Comparison of ENCODE assay signal across 8 cellular contexts in the genomic region with DNA sequence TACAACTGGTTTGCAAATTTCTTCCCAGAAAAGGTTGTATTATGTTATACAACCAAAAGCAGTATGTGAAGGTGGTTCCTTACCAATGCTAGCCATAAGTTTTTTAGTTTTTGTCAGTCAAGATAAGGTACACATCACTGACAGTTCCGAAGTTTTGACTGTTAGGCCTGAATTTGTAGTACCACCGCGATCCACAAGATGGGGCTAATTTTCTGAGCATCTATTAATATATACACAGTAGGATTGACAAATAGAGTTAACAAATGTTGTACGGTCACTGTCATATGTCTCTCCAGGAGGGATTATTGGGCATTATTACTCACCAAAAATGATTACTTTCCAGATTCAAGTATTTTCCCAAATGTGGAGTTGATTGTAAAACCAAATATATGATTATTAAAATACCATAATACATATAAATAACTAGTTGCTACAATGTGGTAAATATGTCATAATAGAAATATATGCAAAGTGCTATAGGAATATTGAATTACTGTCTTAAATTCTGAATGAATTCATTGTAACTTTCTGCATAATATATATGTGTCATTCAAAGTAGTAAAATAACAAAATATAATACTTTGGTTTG. TPM values are rescaled to one million over a fixed set of nuclear protein-coding genes. Genes with fewer than 3 reads are reported as not detected.
DNase-seq lines count a peak whose midpoint lies in the region; ATAC-seq and TF ChIP-seq lines count a peak whose summit lies in the region.

No MANE protein-coding gene starts in this region.

- POLR2A ChIA-PET in CD8-positive, alpha-beta T cell (lab: Charles Lee) = no interaction called here

- peaks cover 5% of the 10 kb centered on the region for H3F3A ChIP-seq in neural progenitor cell (ENCODE audit: low read depth)

- no peak overlapping the region for H3K4me3 Mint-ChIP-seq in CD8-positive, alpha-beta T cell
- H3K4me3 Mint-ChIP-seq in neural progenitor cell = no peak overlapping the region

- no peak for TF ChIP-seq POLR2A in uterus (IDR thresholded peaks at IDR 0.05)

- peak; percentile 67 for TF ChIP-seq CTCF in CD8-positive, alpha-beta T cell (IDR thresholded peaks at IDR 0.05)
- peak; percentile 81 to 83 for TF ChIP-seq CTCF in fibroblast of lung (conservative IDR thresholded peaks at IDR 0.05 in 1 of 2, IDR thresholded peaks at IDR 0.05 in 1 of 2; ENCODE audit: low read depth in 1 of 2, low read length in 2 of 2)
- peak; percentile 80 for TF ChIP-seq CTCF in neural progenitor cell (IDR thresholded peaks at IDR 0.05)
- TF ChIP-seq CTCF in uterus (IDR thresholded peaks at IDR 0.05) = peak; percentile 68 to 83 (median 74)

- CTCF ChIA-PET in CD8-positive, alpha-beta T cell (lab: Charles Lee) = interaction anchor here (0.7 kb wide), 2 partner anchors 8 to 440 kb away, joined by 3 read pairs; no protein-coding TSS in a partner anchor

- H3K9ac ChIP-seq in fibroblast of lung (ENCODE audit: insufficient read depth, low read length) (no peak overlapping the region), neural progenitor cell (no peak overlapping the region)

- no peaks in the 10 kb centered on the region for H3K79me2 ChIP-seq in fibroblast of lung (ENCODE audit: control insufficient read depth, insufficient read depth, low read length)
- no peaks in the 10 kb centered on the region for H3K79me2 ChIP-seq in neural progenitor cell (ENCODE audit: low read depth)

- peaks cover 18% of the 10 kb centered on the region for H3K36me3 Mint-ChIP-seq in CD8-positive, alpha-beta T cell
- peaks cover 12% of the 10 kb centered on the region for H3K36me3 Mint-ChIP-seq in neural progenitor cell

- no peaks in the 10 kb centered on the region for H3K9me3 Mint-ChIP-seq in CD8-positive, alpha-beta T cell
- H3K9me3 Mint-ChIP-seq in neural progenitor cell = no peaks in the 10 kb centered on the region

- no peak overlapping the region for H3K27ac Mint-ChIP-seq in CD8-positive, alpha-beta T cell
- H3K27ac Mint-ChIP-seq in neural progenitor cell = no peak overlapping the region

- H3K4me1 ChIP-seq in CD8-positive, alpha-beta T cell (ENCODE audit: insufficient read depth, low read length) = no peaks in the 10 kb centered on the region
- no peaks in the 10 kb centered on the region for H3K4me1 ChIP-seq in fibroblast of lung (ENCODE audit: control insufficient read depth, extremely low read depth, insufficient read depth, low read length)
- H3K4me1 ChIP-seq in neural progenitor cell = no peaks in the 10 kb centered on the region
- H3K4me1 ChIP-seq in uterus = no peaks in the 10 kb centered on the region

- no peaks in the 10 kb centered on the region for H3K4me1 Mint-ChIP-seq in CD8-positive, alpha-beta T cell (ENCODE audit: low read depth)
- no peaks in the 10 kb centered on the region for H3K4me1 Mint-ChIP-seq in neural progenitor cell

- intact Hi-C loops in CD8-positive, alpha-beta T cell (cut with DNase I, micrococcal nuclease) = loop anchor here in 1 of 2 experiments (5.0 to 10.0 kb wide), 2 partner anchors 241 to 513 kb away; no protein-coding TSS in a partner anchor
- intact Hi-C loops in uterus (cut with DNase I; ENCODE audit: low total_unique reads) = no loop called here

- no peak for ATAC-seq in CD8-positive, alpha-beta T cell
- ATAC-seq in GM18873 (IDR thresholded peaks at IDR 0.05; ENCODE audit: low FRiP score, unreplicated experiment) = peak; percentile 76
- ATAC-seq in HG03097 (IDR thresholded peaks at IDR 0.05; ENCODE audit: low FRiP score, unreplicated experiment) = peak; percentile 82

- peak in 6 of 7 experiments; percentile 1 to 52 (median 30) for DNase-seq in CD8-positive, alpha-beta T cell
- DNase-seq in NCI-H460 (ENCODE audit: extremely low read depth, low read depth) = peak; percentile 48
- peak; percentile 17 for DNase-seq in activated CD8-positive, alpha-beta memory T cell treated with anti-CD3 and anti-CD28 coated beads, Interleukin-2, amount 50 U/mL, for 24 hours (ENCODE audit: extremely low read depth)
- DNase-seq in fibroblast of lung (ENCODE audit: low read depth in 2 of 2) = peak; percentile 36 to 66
- DNase-seq in neural progenitor cell (ENCODE audit: low spot score) = peak; percentile 40
- peak; percentile 44 to 52 for DNase-seq in uterus

- H3K4me2 ChIP-seq in fibroblast of lung (ENCODE audit: extremely low read depth, insufficient read depth, low read length) (no peak overlapping the region), neural progenitor cell (no peak overlapping the region)

- no peak overlapping the region for H3K27ac ChIP-seq in CD8-positive, alpha-beta T cell (ENCODE audit: low read depth, low read length)
- H3K27ac ChIP-seq in fibroblast of lung (ENCODE audit: insufficient read depth, low read length) (no peak overlapping the region), neural progenitor cell (no peak overlapping the region), uterus (no peak overlapping the region)

- H3K9me3 ChIP-seq in CD8-positive, alpha-beta T cell (ENCODE audit: low read length) = no peaks in the 10 kb centered on the region
- no peaks in the 10 kb centered on the region for H3K9me3 ChIP-seq in fibroblast of lung (ENCODE audit: control insufficient read depth, insufficient read depth, low read depth, low read length)
- H3K9me3 ChIP-seq in neural progenitor cell (ENCODE audit: low read depth) = no peaks in the 10 kb centered on the region
- no peaks in the 10 kb centered on the region for H3K9me3 ChIP-seq in uterus

- no peaks in the 10 kb centered on the region for H3K27me3 Mint-ChIP-seq in CD8-positive, alpha-beta T cell (ENCODE audit: low read depth)
- no peaks in the 10 kb centered on the region for H3K27me3 Mint-ChIP-seq in neural progenitor cell (ENCODE audit: insufficient read depth, low read depth)

- no peaks in the 10 kb centered on the region for H4K20me1 ChIP-seq in fibroblast of lung (ENCODE audit: control insufficient read depth, extremely low read depth, insufficient read depth, low read length)
- no peaks in the 10 kb centered on the region for H4K20me1 ChIP-seq in neural progenitor cell (ENCODE audit: low read depth)

- no peaks in the 10 kb centered on the region for H3K27me3 ChIP-seq in CD8-positive, alpha-beta T cell (ENCODE audit: insufficient read depth, low read length)
- no peaks in the 10 kb centered on the region for H3K27me3 ChIP-seq in fibroblast of lung (ENCODE audit: control insufficient read depth, insufficient read depth, low read length)
- no peaks in the 10 kb centered on the region for H3K27me3 ChIP-seq in neural progenitor cell
- no peaks in the 10 kb centered on the region for H3K27me3 ChIP-seq in uterus

- H3K4me3 ChIP-seq in CD8-positive, alpha-beta T cell (ENCODE audit: low read depth, low read length) = no peak overlapping the region
- H3K4me3 ChIP-seq in fibroblast of lung (replicated peaks in 1 of 4; ENCODE audit: control extremely low read depth in 1 of 4, insufficient read depth in 1 of 4, low read depth in 3 of 4, low read length in 4 of 4) (no peak overlapping the region), neural progenitor cell (no peak overlapping the region), uterus (no peak overlapping the region)

- H2AFZ ChIP-seq in fibroblast of lung (ENCODE audit: low read length) (no peak overlapping the region), neural progenitor cell (replicated peaks) (no peak overlapping the region)

- no peaks in the 10 kb centered on the region for H3K36me3 ChIP-seq in CD8-positive, alpha-beta T cell (ENCODE audit: insufficient read depth, low read length)
- H3K36me3 ChIP-seq in fibroblast of lung (ENCODE audit: control insufficient read depth, insufficient read depth, low read length) = no peaks in the 10 kb centered on the region
- H3K36me3 ChIP-seq in neural progenitor cell = peaks cover 1% of the 10 kb centered on the region
- H3K36me3 ChIP-seq in uterus = no peaks in the 10 kb centered on the region

RNA-seq across cellular contexts. Expression of a gene that starts 28.4 kb away (rescaled TPM):
- total RNA-seq in CD8-positive, alpha-beta T cell = not detected
- total RNA-seq in NCI-H460 (2014; rRNA removed; shearing (Covaris generic)) = not detected in 2 replicates
- polyA plus RNA-seq in NCI-H460 (2014; cell fraction: nucleus; rRNA removed) = not detected in 2 replicates
- total RNA-seq in fibroblast of lung (not detected in 2 replicates), neural progenitor cell (ENCODE audit: low replicate concordance) (not detected in 2 replicates), uterus (not detected)
- polyA plus RNA-seq in fibroblast of lung = not detected in 2 replicates
- not detected in 2 replicates for polyA plus RNA-seq in fibroblast of lung (2012)
- not detected in 2 replicates for polyA minus RNA-seq in fibroblast of lung (ENCODE audit: low replicate concordance)
